Comparison of ENCODE assay signal across 9 cellular contexts in the genomic region with DNA sequence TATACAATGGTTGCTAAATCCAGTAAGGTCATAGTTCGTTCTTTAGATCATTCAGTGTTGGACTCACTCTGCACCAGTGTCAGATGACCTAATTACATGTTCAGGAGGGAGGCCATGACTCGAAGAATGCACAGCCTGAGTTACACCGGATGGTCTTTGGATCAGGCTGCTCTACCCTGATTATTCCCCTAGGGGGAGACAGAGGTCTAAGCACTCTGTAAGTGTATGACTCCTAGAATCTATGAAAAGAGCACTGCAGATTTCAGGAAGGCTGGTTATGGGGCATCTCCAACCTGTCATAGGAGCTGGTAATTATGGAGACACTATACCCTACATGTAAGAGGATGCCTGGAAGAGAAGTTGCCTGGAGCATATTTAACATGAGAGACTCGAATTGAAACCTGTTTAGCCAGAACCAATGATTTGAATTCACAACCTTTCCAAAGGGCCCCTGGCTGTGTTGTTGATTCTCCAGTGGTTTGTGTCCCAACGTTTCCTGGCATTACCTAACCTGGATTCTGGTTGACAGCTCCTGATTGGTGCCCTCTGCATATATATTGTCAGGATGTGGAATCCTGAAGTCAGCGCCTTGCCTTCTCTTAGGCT. TPM values are rescaled to one million over a fixed set of nuclear protein-coding genes. Genes with fewer than 3 reads are reported as not detected.
A peak's percentile ranks its signal among the peaks of the same experiment; 100 is the strongest.
DNase-seq lines count a peak whose midpoint lies in the region; ATAC-seq and TF ChIP-seq lines count a peak whose summit lies in the region.
"Had no signal": no experiment of that assay in that cellular context is flagged by ENCODE, and none has a peak within 500 bp of the region (broad histone marks: within the 10 kb centered on the region; RNA-seq: fewer than 3 reads in every experiment).

Gene MUCL1, plus strand, starts transcription at position 584 of the 606 bp plus-strand sequence. CDS start 67 bp downstream, outside the sequence.

- POLR2A ChIA-PET in BJ (lab: Charles Lee): no interaction called here

- no peak within 1 kb of the TSS for H3K4me3 Mint-ChIP-seq in mesothelial cell of epicardium
- no peak within 1 kb of the TSS for H3K4me3 Mint-ChIP-seq in stimulated activated effector memory CD8-positive, alpha-beta T cell treated with anti-CD3 and anti-CD28 coated beads, Interleukin-12 subunit alpha, Interleukin-12 subunit beta, amount 100 ng/mL, for 72 hours
- H3K4me3 Mint-ChIP-seq: IgD-negative memory B cell had no signal

- no peak within 1 kb of the TSS for H3K27ac Mint-ChIP-seq in mesothelial cell of epicardium
- peak within 1 kb of the TSS; percentile 74 for H3K27ac Mint-ChIP-seq in stimulated activated effector memory CD8-positive, alpha-beta T cell treated with anti-CD3 and anti-CD28 coated beads, Interleukin-12 subunit alpha, Interleukin-12 subunit beta, amount 100 ng/mL, for 72 hours
- H3K27ac Mint-ChIP-seq: IgD-negative memory B cell had no signal

- peak; percentile 93 for ATAC-seq in HG03378 (IDR thresholded peaks at IDR 0.05; ENCODE audit: unreplicated experiment)
- peak; percentile 97 for ATAC-seq in stimulated activated effector memory CD8-positive, alpha-beta T cell treated with anti-CD3 and anti-CD28 coated beads, Interleukin-12 subunit alpha, Interleukin-12 subunit beta, amount 100 ng/mL, for 72 hours

- H3K36me3 Mint-ChIP-seq in mesothelial cell of epicardium: no peaks in the 10 kb centered on the region
- H3K36me3 Mint-ChIP-seq in stimulated activated effector memory CD8-positive, alpha-beta T cell treated with anti-CD3 and anti-CD28 coated beads, Interleukin-12 subunit alpha, Interleukin-12 subunit beta, amount 100 ng/mL, for 72 hours: no peaks in the 10 kb centered on the region

- peaks cover 20% of the 10 kb centered on the region for H3K27me3 Mint-ChIP-seq in mesothelial cell of epicardium (ENCODE audit: low read depth)

- no peaks in the 10 kb centered on the region for H3K27me3 ChIP-seq in BJ (ENCODE audit: control insufficient read depth, insufficient read depth, low read length)

- H3K4me1 Mint-ChIP-seq in mesothelial cell of epicardium: no peaks in the 10 kb centered on the region
- peaks cover 13% of the 10 kb centered on the region for H3K4me1 Mint-ChIP-seq in stimulated activated effector memory CD8-positive, alpha-beta T cell treated with anti-CD3 and anti-CD28 coated beads, Interleukin-12 subunit alpha, Interleukin-12 subunit beta, amount 100 ng/mL, for 72 hours
- H3K4me1 Mint-ChIP-seq: IgD-negative memory B cell had no signal

- DNase-seq in BJ (ENCODE audit: low read depth) (peak; percentile 2), GM19240 (ENCODE audit: insufficient read length, low spot score) (peak; percentile 19), NCI-H345 treated with DMSO at 0.1 percent for 48 hours (lab: John Stamatoyannopoulos, UW; ENCODE audit: unreplicated experiment) (peak; percentile 60), dedifferentiated amniotic fluid mesenchymal stem cell (ENCODE audit: extremely low spot score) (peak; percentile 45), mesothelial cell of epicardium (ENCODE audit: low spot score in 2 of 2, unreplicated experiment in 2 of 2) (peak in 1 of 2 experiments; percentile 49)
- peak; percentile 50 for DNase-seq in activated CD4-positive, alpha-beta T cell treated with anti-CD3 and anti-CD28 coated beads for 1 hour
- peak; percentile 68 to 86 for DNase-seq in stimulated activated effector memory CD8-positive, alpha-beta T cell treated with anti-CD3 and anti-CD28 coated beads, Interleukin-12 subunit alpha, Interleukin-12 subunit beta, amount 100 ng/mL, for 72 hours (ENCODE audit: low spot score in 2 of 2)

- CTCF ChIA-PET in BJ (lab: Yijun Ruan, JAX): interaction anchor here (0.6 to 3.5 kb wide), 14 partner anchors 10 to 116 kb away, joined by 3 to 20 read pairs (median 3); no protein-coding TSS in a partner anchor

- H3K9me3 Mint-ChIP-seq in mesothelial cell of epicardium: no peaks in the 10 kb centered on the region
- H3K9me3 Mint-ChIP-seq in stimulated activated effector memory CD8-positive, alpha-beta T cell treated with anti-CD3 and anti-CD28 coated beads, Interleukin-12 subunit alpha, Interleukin-12 subunit beta, amount 100 ng/mL, for 72 hours: no peaks in the 10 kb centered on the region
- H3K9me3 Mint-ChIP-seq: IgD-negative memory B cell had no signal

- H3K4me3 ChIP-seq in BJ (ENCODE audit: low read depth, low read length): no peak within 1 kb of the TSS

- H3K36me3 ChIP-seq in BJ (ENCODE audit: control insufficient read depth, insufficient read depth, low read length): no peaks in the 10 kb centered on the region

- TF ChIP-seq CTCF in BJ (IDR thresholded peaks at IDR 0.05; ENCODE audit: insufficient read depth, low read depth, low read length) (peak; percentile 88), mesothelial cell of epicardium (IDR thresholded peaks at IDR 0.05; ENCODE audit: unreplicated experiment) (peak; percentile 73)

RNA-seq across cellular contexts. Expression of gene MUCL1, which starts in this region (rescaled TPM):
- polyA plus RNA-seq in BJ (2011; rRNA removed): not detected in 2 replicates
- polyA minus RNA-seq in BJ (2011; rRNA and poly(A)+ RNA removed): not detected in 2 replicates
- total RNA-seq in mesothelial cell of epicardium: not detected in 3 replicates
- polyA plus RNA-seq: IgD-negative memory B cell had no signal

Comparison
In these comparisons a context has a peak if more than half of its experiments do, and no peak if none do; other contexts are left out.
1. Peak in DNase-seq in BJ; RNA of the gene not detected or under 1 TPM.